1 cellular context compared by ENCODE assay signal in genomic region chr15:80071652-80072051, GRCh38.
TF ChIP-seq lines count a peak whose summit lies in the region.

No MANE protein-coding gene starts in this region.

TF ChIP-seq in GM12878, 131 proteins besides CTCF, POLR2A, EP300 and RAD21 (continued from another document):
- TF ChIP-seq IRF5 (IDR thresholded peaks at IDR 0.05; ENCODE audit: borderline replicate concordance) (no peak), DPF2 (IDR thresholded peaks at IDR 0.05) (no peak), YY1 (IDR thresholded peaks at IDR 0.05; ENCODE audit: low read depth, low read length) (no peak), PAX8 (IDR thresholded peaks at IDR 0.05) (no peak), USF1 (IDR thresholded peaks at IDR 0.05; ENCODE audit: borderline replicate concordance, extremely low read length, insufficient read depth, low read depth, low read length) (no peak), HDAC6 (IDR thresholded peaks at IDR 0.05; ENCODE audit: unreplicated experiment) (no peak), NR2F1 (conservative IDR thresholded peaks at IDR 0.05) (no peak), SPI1 (IDR thresholded peaks at IDR 0.05; ENCODE audit: borderline replicate concordance, insufficient read depth, low read depth, low read length) (no peak), BACH1 (IDR thresholded peaks at IDR 0.05; ENCODE audit: borderline replicate concordance) (no peak), STAT3 (IDR thresholded peaks at IDR 0.05; ENCODE audit: low read depth, low read length) (no peak), CUX1 (IDR thresholded peaks at IDR 0.05; ENCODE audit: insufficient replicate concordance, low read depth, low read length) (no peak), CHD2 (IDR thresholded peaks at IDR 0.05; ENCODE audit: borderline replicate concordance, low read depth, low read length) (no peak), ZNF592 (IDR thresholded peaks at IDR 0.05) (no peak), RUNX3 (IDR thresholded peaks at IDR 0.05; ENCODE audit: low read length) (no peak)
TF ChIP-seq in GM12878: peak in this region for 0.
